8 cellular contexts compared by ENCODE assay signal in the genomic region with DNA sequence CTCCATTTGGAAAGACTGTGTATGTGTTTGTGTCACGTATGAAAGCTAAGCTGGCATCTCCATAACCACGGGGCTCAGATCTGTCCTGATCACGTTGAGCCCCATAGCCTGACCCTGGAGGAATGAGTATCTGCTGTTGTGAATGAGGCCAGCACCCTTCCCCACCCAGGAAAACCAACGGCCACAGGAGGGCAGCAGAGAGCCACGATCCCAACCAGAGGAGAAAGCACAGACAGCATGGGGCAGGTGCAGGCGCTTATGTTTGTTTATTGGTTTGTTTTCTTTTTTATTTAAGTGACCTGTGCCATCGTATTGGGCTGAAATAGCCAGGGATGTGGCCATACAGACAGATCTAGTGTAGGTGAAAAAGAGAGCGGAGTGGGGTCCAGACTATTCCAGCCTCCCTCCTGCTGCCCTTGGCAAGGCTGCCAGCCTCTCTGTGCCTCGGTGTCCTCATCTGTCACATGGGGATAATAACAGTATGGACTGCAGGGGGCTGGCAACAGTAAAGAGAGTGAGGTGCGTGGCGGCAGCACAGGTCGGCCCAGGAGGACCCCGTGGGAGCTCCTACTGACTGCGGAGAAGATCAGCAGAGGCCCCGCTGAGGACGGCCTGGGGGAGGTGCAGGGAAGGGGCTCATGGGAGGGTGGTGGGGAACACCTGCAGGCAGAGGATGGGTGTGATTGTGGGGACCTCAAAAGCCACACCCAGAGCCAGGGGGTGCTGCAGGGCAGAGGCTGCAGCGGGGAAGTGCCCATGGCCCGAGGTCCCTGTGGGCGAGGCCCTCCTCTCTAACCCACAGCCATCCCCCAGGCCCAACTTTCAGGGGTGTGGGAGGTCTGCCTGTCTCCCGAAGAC. TPM values are rescaled to one million over a fixed set of nuclear protein-coding genes. Genes with fewer than 3 reads are reported as not detected.
A peak's percentile ranks its signal among the peaks of the same experiment; 100 is the strongest.
DNase-seq lines count a peak whose midpoint lies in the region; ATAC-seq and TF ChIP-seq lines count a peak whose summit lies in the region.

No MANE protein-coding gene starts in this region.

- no peaks in the 10 kb centered on the region for H3K36me3 ChIP-seq in CD4-positive, CD25-positive, alpha-beta regulatory T cell (ENCODE audit: control insufficient read depth, insufficient read depth, low read length)

- peaks cover 11% of the 10 kb centered on the region for H3K4me1 ChIP-seq in CD4-positive, CD25-positive, alpha-beta regulatory T cell (ENCODE audit: control insufficient read depth, insufficient read depth, low read length, poor library complexity, severe bottlenecking)

- H3K27ac Mint-ChIP-seq in CD4-positive, CD25-positive, alpha-beta regulatory T cell, result peak overlapping the region; percentile 39 to 99 (median 91)
- peak overlapping the region; percentile 96 to 98 for H3K27ac Mint-ChIP-seq in effector memory CD8-positive, alpha-beta T cell
- H3K27ac Mint-ChIP-seq in mesothelial cell of epicardium, result peak overlapping the region; percentile 89

- peaks cover 0 to 16% (median 11%) of the 10 kb centered on the region in 4 donors for H3K4me1 Mint-ChIP-seq in CD4-positive, CD25-positive, alpha-beta regulatory T cell
- peaks cover 18 to 19% of the 10 kb centered on the region in 2 donors for H3K4me1 Mint-ChIP-seq in effector memory CD8-positive, alpha-beta T cell (ENCODE audit: low read depth in 2 of 2)
- H3K4me1 Mint-ChIP-seq in mesothelial cell of epicardium, result peaks cover 9% of the 10 kb centered on the region

- H3K4me3 ChIP-seq in CD4-positive, CD25-positive, alpha-beta regulatory T cell (ENCODE audit: low read depth, low read length), result peak overlapping the region; percentile 43

- H3K27ac ChIP-seq in CD4-positive, CD25-positive, alpha-beta regulatory T cell (ENCODE audit: insufficient read depth, low read length, poor library complexity, severe bottlenecking), result peak overlapping the region; percentile 97

- H3K9me3 Mint-ChIP-seq in CD4-positive, CD25-positive, alpha-beta regulatory T cell, result peaks cover 0 to 4% (median 0%) of the 10 kb centered on the region in 7 donors
- peaks cover 0 to 2% of the 10 kb centered on the region in 2 donors for H3K9me3 Mint-ChIP-seq in effector memory CD8-positive, alpha-beta T cell
- H3K9me3 Mint-ChIP-seq in mesothelial cell of epicardium, result no peaks in the 10 kb centered on the region

- no peaks in the 10 kb centered on the region for H3K27me3 ChIP-seq in CD4-positive, CD25-positive, alpha-beta regulatory T cell (ENCODE audit: control insufficient read depth, insufficient read depth, low read length)

- H3K36me3 Mint-ChIP-seq in CD4-positive, CD25-positive, alpha-beta regulatory T cell, result no peaks in the 10 kb centered on the region
- H3K36me3 Mint-ChIP-seq in effector memory CD8-positive, alpha-beta T cell (ENCODE audit: insufficient read depth), result peaks cover 18% of the 10 kb centered on the region
- H3K36me3 Mint-ChIP-seq in mesothelial cell of epicardium, result no peaks in the 10 kb centered on the region

- H3K9me3 ChIP-seq in CD4-positive, CD25-positive, alpha-beta regulatory T cell (ENCODE audit: control insufficient read depth in 2 of 2, low read length in 2 of 2), result no peaks in the 10 kb centered on the region

- ATAC-seq in CD4-positive, CD25-positive, alpha-beta regulatory T cell (ENCODE audit: low read depth in 2 of 2), result peak; percentile 78 to 82
- peak; percentile 88 for ATAC-seq in GM19463 (IDR thresholded peaks at IDR 0.05; ENCODE audit: unreplicated experiment)
- ATAC-seq in effector memory CD8-positive, alpha-beta T cell (replicated peaks), result peak; percentile 72

- peaks cover 34% of the 10 kb centered on the region for H3K27me3 Mint-ChIP-seq in CD4-positive, CD25-positive, alpha-beta regulatory T cell
- peaks cover 0 to 15% of the 10 kb centered on the region in 2 donors for H3K27me3 Mint-ChIP-seq in effector memory CD8-positive, alpha-beta T cell
- H3K27me3 Mint-ChIP-seq in mesothelial cell of epicardium (ENCODE audit: low read depth), result peaks cover 56% of the 10 kb centered on the region

- TF ChIP-seq CTCF in mesothelial cell of epicardium (IDR thresholded peaks at IDR 0.05; ENCODE audit: unreplicated experiment), result peak; percentile 83

- H3K4me3 Mint-ChIP-seq in CD4-positive, CD25-positive, alpha-beta regulatory T cell, result peak overlapping the region; percentile 57 to 86 (median 77)
- peak overlapping the region; percentile 90 to 93 for H3K4me3 Mint-ChIP-seq in effector memory CD8-positive, alpha-beta T cell
- peak overlapping the region; percentile 39 for H3K4me3 Mint-ChIP-seq in mesothelial cell of epicardium

- DNase-seq in CD4-positive, CD25-positive, alpha-beta regulatory T cell, result peak; percentile 82 to 87 (median 86)
- peak; percentile 82 for DNase-seq in HK-2 (ENCODE audit: unreplicated experiment)
- peak; percentile 36 for DNase-seq in NK-92 (lab: John Stamatoyannopoulos, UW; ENCODE audit: unreplicated experiment)
- peak; percentile 79 to 89 for DNase-seq in activated CD8-positive, alpha-beta memory T cell treated with anti-CD3 and anti-CD28 coated beads for 1 hour (ENCODE audit: extremely low read depth in 1 of 2, low read depth in 1 of 2)
- DNase-seq in effector memory CD8-positive, alpha-beta T cell, result peak; percentile 89 to 96 (median 94)
- DNase-seq in mesothelial cell of epicardium (ENCODE audit: low spot score in 2 of 2, unreplicated experiment in 2 of 2), result peak; percentile 68 to 96
- DNase-seq in stimulated activated CD8-positive, alpha-beta memory T cell treated with anti-CD3 and anti-CD28 coated beads, Interleukin-4, amount 100 ng/mL, for 4 hours (ENCODE audit: low read depth in 2 of 2, low spot score in 1 of 2), result peak; percentile 70 to 98

RNA-seq across cellular contexts. Expression of a gene that starts 12.1 kb away (rescaled TPM):
- total RNA-seq in CD4-positive, CD25-positive, alpha-beta regulatory T cell, result not detected
- polyA plus RNA-seq in CD4-positive, CD25-positive, alpha-beta regulatory T cell, result not detected
- total RNA-seq in mesothelial cell of epicardium, result not detected in 3 replicates

RNA-seq across cellular contexts. Expression of a gene that starts 28.5 kb away (rescaled TPM):
- not detected for total RNA-seq in CD4-positive, CD25-positive, alpha-beta regulatory T cell
- not detected for polyA plus RNA-seq in CD4-positive, CD25-positive, alpha-beta regulatory T cell
- not detected in 3 replicates for total RNA-seq in mesothelial cell of epicardium

RNA-seq across cellular contexts. Expression of a gene that starts 45.5 kb away (rescaled TPM):
- 0.72 TPM for total RNA-seq in CD4-positive, CD25-positive, alpha-beta regulatory T cell
- polyA plus RNA-seq in CD4-positive, CD25-positive, alpha-beta regulatory T cell, result under 1 TPM in 2 of 4 donors, not detected in 2; 0.16 to 0.47 TPM
- total RNA-seq in mesothelial cell of epicardium, result 0.57 to 0.72 TPM (median 0.62 TPM) in 3 replicates

Comparison
In these comparisons a context has a peak if more than half of its experiments do, and no peak if none do; other contexts are left out.
1. Peak in every context shown above with its lines: DNase-seq, ATAC-seq, H3K4me3 ChIP-seq and H3K27ac ChIP-seq.
2. DNase-seq: peak in every context shown above with its lines; median percentile 94 in effector memory CD8-positive, alpha-beta T cell; 86 in CD4-positive, CD25-positive, alpha-beta regulatory T cell; 84 in activated CD8-positive, alpha-beta memory T cell treated with anti-CD3 and anti-CD28 coated beads for 1 hour; 84 in stimulated activated CD8-positive, alpha-beta memory T cell treated with anti-CD3 and anti-CD28 coated beads, Interleukin-4, amount 100 ng/mL, for 4 hours; 82 in HK-2; 82 in mesothelial cell of epicardium; 36 in NK-92.
3. H3K4me3 Mint-ChIP-seq: peak in every context shown above with its lines; median percentile 92 in effector memory CD8-positive, alpha-beta T cell; 77 in CD4-positive, CD25-positive, alpha-beta regulatory T cell; 39 in mesothelial cell of epicardium.